26 cellular contexts compared by ENCODE assay signal in genomic region chr7:99170065-99170729, GRCh38. TPM values are rescaled to one million over a fixed set of nuclear protein-coding genes. Genes with fewer than 3 reads are reported as not detected.
DNase-seq lines count a peak whose midpoint lies in the region; ATAC-seq and TF ChIP-seq lines count a peak whose summit lies in the region.
"Had no signal": no experiment of that assay in that cellular context is flagged by ENCODE, and none has a peak within 500 bp of the region (broad histone marks: within the 10 kb centered on the region; RNA-seq: fewer than 3 reads in every experiment).

No MANE protein-coding gene starts in this region.

- ATAC-seq in CD8-positive, alpha-beta T cell, result no peak
- ATAC-seq in left lobe of liver, result peak; percentile 18
- ATAC-seq in right lobe of liver, result peak in 3 of 4 donors; percentile 7 to 40 (median 21)
- no peak for ATAC-seq in T-cell (replicated peaks in 1 of 4)
- ATAC-seq: A549, GM12878 had no signal

- H3K27me3 ChIP-seq in CD8-positive, alpha-beta T cell (ENCODE audit: insufficient read depth, low read length), result no peaks in the 10 kb centered on the region
- H3K27me3 ChIP-seq in right lobe of liver (no peaks in the 10 kb centered on the region), suprapubic skin (no peaks in the 10 kb centered on the region)
- H3K27me3 ChIP-seq: BLaER1 treated with 17β-estradiol and CSF1 and Interleukin-3, amounts not matched to agents 10 nM and 100 nM had no signal

- no peaks in the 10 kb centered on the region for H3K4me1 ChIP-seq in CD8-positive, alpha-beta T cell (ENCODE audit: insufficient read depth, low read length)
- H3K4me1 ChIP-seq in right lobe of liver, result peaks cover 0 to 22% (median 10%) of the 10 kb centered on the region in 4 donors
- no peaks in the 10 kb centered on the region for H3K4me1 ChIP-seq in suprapubic skin
- H3K4me1 ChIP-seq: A549 had no signal

- H3K27ac Mint-ChIP-seq in CD8-positive, alpha-beta T cell, result peak overlapping the region; percentile 69
- no peak overlapping the region for H3K27ac Mint-ChIP-seq in T-cell
- H3K27ac Mint-ChIP-seq: B cell; CD4-positive, alpha-beta T cell; CD8-positive, alpha-beta memory T cell had no signal

- TF ChIP-seq POLR2A in right lobe of liver (IDR thresholded peaks at IDR 0.05), result no peak
- no peak for TF ChIP-seq POLR2A in suprapubic skin (IDR thresholded peaks at IDR 0.05)

- H3K27ac ChIP-seq in CD8-positive, alpha-beta T cell (ENCODE audit: low read depth, low read length), result no peak overlapping the region
- H3K27ac ChIP-seq in right lobe of liver (peak overlapping the region in 2 of 3 donors; percentile 46 to 75), suprapubic skin (no peak overlapping the region)
- H3K27ac ChIP-seq: 22Rv1; A549; BLaER1 treated with 17β-estradiol and CSF1 and Interleukin-3, amounts not matched to agents 10 nM and 100 nM; C4-2B had no signal

- 29% methylated on average over 5 of the region's 6 CpGs for WGBS in right lobe of liver (ENCODE audit: insufficient coverage, low coverage, low lambda C conversion rate, missing lambda C conversion rate)
- 89% methylated on average over 6 of the region's 6 CpGs for WGBS in suprapubic skin

- POLR2A ChIA-PET in CD8-positive, alpha-beta T cell (lab: Charles Lee), result no interaction called here
- POLR2A ChIA-PET in T-cell (lab: Charles Lee), result no interaction called here

- H3K36me3 ChIP-seq in CD8-positive, alpha-beta T cell (ENCODE audit: insufficient read depth, low read length), result no peaks in the 10 kb centered on the region
- H3K36me3 ChIP-seq in right lobe of liver (no peaks in the 10 kb centered on the region), suprapubic skin (no peaks in the 10 kb centered on the region)
- H3K36me3 ChIP-seq: BLaER1 treated with 17β-estradiol and CSF1 and Interleukin-3, amounts not matched to agents 10 nM and 100 nM had no signal

- no peak for DNase-seq in CD8-positive, alpha-beta T cell
- DNase-seq in left lobe of liver (ENCODE audit: low spot score) (no peak), right lobe of liver (no peak), T-cell (no peak), suprapubic skin (ENCODE audit: low spot score in 2 of 2) (no peak), KG1 (lab: John Stamatoyannopoulos, UW) (no peak)
- DNase-seq: AML-193; CD4-positive, alpha-beta T cell; CD8-positive, alpha-beta memory T cell; COR-L47; DMS 273 treated with DMSO at 0.1 percent for 48 hours; DMS153; DMS53; DMS79; DND-41; EL; GDM1 had no signal

- H3K4me3 ChIP-seq in CD8-positive, alpha-beta T cell (ENCODE audit: low read depth, low read length), result no peak overlapping the region
- H3K4me3 ChIP-seq in right lobe of liver (no peak overlapping the region), suprapubic skin (no peak overlapping the region)
- H3K4me3 ChIP-seq: A549; BLaER1 treated with 17β-estradiol and CSF1 and Interleukin-3, amounts not matched to agents 10 nM and 100 nM; GM12878 had no signal

- no peaks in the 10 kb centered on the region for H3K9me3 ChIP-seq in CD8-positive, alpha-beta T cell (ENCODE audit: low read length)
- no peaks in the 10 kb centered on the region for H3K9me3 ChIP-seq in right lobe of liver
- H3K9me3 ChIP-seq in suprapubic skin, result no peaks in the 10 kb centered on the region
- H3K9me3 ChIP-seq: A549 had no signal

- no peak for TF ChIP-seq EP300 in suprapubic skin (IDR thresholded peaks at IDR 0.05)

- no peaks in the 10 kb centered on the region for H3K4me1 Mint-ChIP-seq in CD8-positive, alpha-beta T cell (ENCODE audit: low read depth)
- no peaks in the 10 kb centered on the region for H3K4me1 Mint-ChIP-seq in T-cell
- H3K4me1 Mint-ChIP-seq: B cell; CD8-positive, alpha-beta memory T cell had no signal

- no peaks in the 10 kb centered on the region for H3K36me3 Mint-ChIP-seq in CD8-positive, alpha-beta T cell
- H3K36me3 Mint-ChIP-seq in T-cell, result no peaks in the 10 kb centered on the region

- CTCF ChIA-PET in CD8-positive, alpha-beta T cell (lab: Charles Lee), result no interaction called here
- CTCF ChIA-PET in T-cell (lab: Charles Lee), result no interaction called here

- intact Hi-C loops in CD8-positive, alpha-beta T cell (cut with DNase I, micrococcal nuclease), result loop anchor here in 1 of 2 experiments (10.0 kb wide), 1 partner anchor 105 kb away; the partner anchor contains the start of gene MYH16
- intact Hi-C loops in right lobe of liver (cut with DNase I), result no loop called here

- TF ChIP-seq CTCF in CD8-positive, alpha-beta T cell (IDR thresholded peaks at IDR 0.05), result no peak
- no peak for TF ChIP-seq CTCF in right lobe of liver (IDR thresholded peaks at IDR 0.05)
- no peak for TF ChIP-seq CTCF in suprapubic skin (IDR thresholded peaks at IDR 0.05)

- no peak overlapping the region for H3K4me3 Mint-ChIP-seq in CD8-positive, alpha-beta T cell
- H3K4me3 Mint-ChIP-seq in T-cell, result no peak overlapping the region
- H3K4me3 Mint-ChIP-seq: B cell; CD4-positive, alpha-beta T cell; CD8-positive, alpha-beta memory T cell had no signal

- no peaks in the 10 kb centered on the region for H3K9me3 Mint-ChIP-seq in CD8-positive, alpha-beta T cell
- peaks cover 0 to 1% (median 0%) of the 10 kb centered on the region in 3 donors for H3K9me3 Mint-ChIP-seq in T-cell
- H3K9me3 Mint-ChIP-seq: CD4-positive, alpha-beta T cell had no signal

- peaks cover 18% of the 10 kb centered on the region for H3K27me3 Mint-ChIP-seq in CD8-positive, alpha-beta T cell (ENCODE audit: low read depth)
- H3K27me3 Mint-ChIP-seq in T-cell, result peaks cover 4 to 14% of the 10 kb centered on the region in 2 donors

RNA-seq across cellular contexts. Expression of gene SMURF1, which starts 26.3 kb away (rescaled TPM):
- 10 to 100 TPM; 42.5 to 44.8 TPM for total RNA-seq in CD8-positive, alpha-beta T cell
- total RNA-seq in left lobe of liver, result 13.5 TPM
- total RNA-seq in right lobe of liver, result 10 to 100 TPM in 4 of 6 experiments, 1 to 10 TPM in 2; 8.8 to 14.1 (median 10.9) TPM
- 10 to 100 TPM; 21.6 to 26.4 (median 22.7) TPM for total RNA-seq in T-cell
- total RNA-seq in suprapubic skin, result 10 to 100 TPM; 26.9 to 74.9 (median 30.2) TPM

RNA-seq across cellular contexts. Expression of gene KPNA7, which starts 37.7 kb away (rescaled TPM):
- under 1 TPM in 1 of 2 experiments, not detected in 1; 0.30 TPM for total RNA-seq in CD8-positive, alpha-beta T cell
- total RNA-seq in left lobe of liver (0.40 TPM), right lobe of liver (under 1 TPM in 4 of 6 experiments, not detected in 2; 0.18 to 0.44 (median 0.35) TPM), T-cell (under 1 TPM in 2 of 5 donors, not detected in 3; 0.25 to 0.35 TPM), suprapubic skin (not detected)
- total RNA-seq: A172; B cell; CD4-positive, alpha-beta T cell; CD8-positive, alpha-beta memory T cell; Daoy; G401; GM12878 had no signal

Comparison
In these comparisons a context has a peak if more than half of its experiments do, and no peak if none do; other contexts are left out.
1. ATAC-seq: peak in left lobe of liver (single experiment) and right lobe of liver (3 of 4); none in CD8-positive, alpha-beta T cell (single experiment) and T-cell (0 of 4).
2. H3K27ac ChIP-seq: peak in right lobe of liver (2 of 3); none in CD8-positive, alpha-beta T cell (single experiment) and suprapubic skin (single experiment).